In genomic region chr1:115674011-115674410, GRCh38 we compare ENCODE assay signal across 14 cellular contexts.
"Had no signal": no experiment of that assay in that cellular context is flagged by ENCODE, and none has a peak within 500 bp of the region (broad histone marks: within the 10 kb centered on the region; RNA-seq: fewer than 3 reads in every experiment).

No MANE protein-coding gene starts in this region.

- H3K4me3 ChIP-seq: gastrocnemius medialis, heart left ventricle, pancreas had no signal

- H3K9me3 Mint-ChIP-seq: effector memory CD8-positive, alpha-beta T cell; immature natural killer cell; neural crest cell; stimulated activated effector memory CD8-positive, alpha-beta T cell treated with anti-CD3 and anti-CD28 coated beads, Interleukin-12 subunit alpha, Interleukin-12 subunit beta, amount 100 ng/mL, for 72 hours had no signal

- H3K36me3 Mint-ChIP-seq: stimulated activated effector memory CD8-positive, alpha-beta T cell treated with anti-CD3 and anti-CD28 coated beads, Interleukin-12 subunit alpha, Interleukin-12 subunit beta, amount 100 ng/mL, for 72 hours had no signal

- H3K4me3 Mint-ChIP-seq: dendritic cell treated with granulocyte-macrophage colony-stimulating factor and Interleukin-4, amounts not matched to agents 40 ng/mL and 50 ng/mL, for 4 days; effector memory CD8-positive, alpha-beta T cell; immature natural killer cell; neural crest cell; stimulated activated effector memory CD8-positive, alpha-beta T cell treated with anti-CD3 and anti-CD28 coated beads, Interleukin-12 subunit alpha, Interleukin-12 subunit beta, amount 100 ng/mL, for 72 hours had no signal

- H3K27me3 ChIP-seq: gastrocnemius medialis, heart left ventricle, pancreas had no signal

- H3K36me3 ChIP-seq: gastrocnemius medialis, pancreas had no signal

- H3K9me3 ChIP-seq: gastrocnemius medialis, heart left ventricle, pancreas had no signal

- FAIRE-seq: astrocyte, bronchial epithelial cell, pancreas had no signal

- H3K4me1 Mint-ChIP-seq: stimulated activated effector memory CD8-positive, alpha-beta T cell treated with anti-CD3 and anti-CD28 coated beads, Interleukin-12 subunit alpha, Interleukin-12 subunit beta, amount 100 ng/mL, for 72 hours had no signal

- DNase-seq: activated CD4-positive, alpha-beta T cell treated with anti-CD3 and anti-CD28 coated beads for 1 hour; activated CD4-positive, alpha-beta T cell treated with anti-CD3 and anti-CD28 coated beads, Interleukin-2, amount 50 U/mL, for 4 hours; activated naive CD4-positive, alpha-beta T cell; activated T-cell treated with anti-CD3 and anti-CD28 coated beads for 4 hours; effector memory CD8-positive, alpha-beta T cell; gastrocnemius medialis; heart left ventricle; immature natural killer cell; pancreas had no signal

- H3K27me3 Mint-ChIP-seq: dendritic cell treated with granulocyte-macrophage colony-stimulating factor and Interleukin-4, amounts not matched to agents 40 ng/mL and 50 ng/mL, for 4 days; effector memory CD8-positive, alpha-beta T cell had no signal

- H3K27ac Mint-ChIP-seq: dendritic cell treated with granulocyte-macrophage colony-stimulating factor and Interleukin-4, amounts not matched to agents 40 ng/mL and 50 ng/mL, for 4 days had no signal

- ATAC-seq: effector memory CD8-positive, alpha-beta T cell; gastrocnemius medialis; heart left ventricle; pancreas; stimulated activated effector memory CD8-positive, alpha-beta T cell treated with anti-CD3 and anti-CD28 coated beads, Interleukin-12 subunit alpha, Interleukin-12 subunit beta, amount 100 ng/mL, for 72 hours had no signal
